ENCODE assay signal across 27 cellular contexts in genomic region chr1:174273766-174274165, GRCh38.
"Had no signal": no experiment of that assay in that cellular context is flagged by ENCODE, and none has a peak within 500 bp of the region (broad histone marks: within the 10 kb centered on the region; RNA-seq: fewer than 3 reads in every experiment).

No MANE protein-coding gene starts in this region.

- H3K36me3 ChIP-seq: SJSA1 had no signal

- H2AFZ ChIP-seq: PC-9 had no signal

- H3K4me3 ChIP-seq: K562, PC-9, Peyer's patch, SJSA1, SK-N-MC had no signal

- H3K4me2 ChIP-seq: KMS-11, PC-9 had no signal

- H3K4me1 ChIP-seq: Peyer's patch, SJSA1 had no signal

- H3K27ac ChIP-seq: HL-60, KMS-11, PC-9, Peyer's patch, SJSA1, SK-N-MC had no signal

- H3K9ac ChIP-seq: KMS-11 had no signal

- FAIRE-seq: HTR-8/SVneo, K562 had no signal

- H3K27me3 ChIP-seq: Peyer's patch, SJSA1 had no signal

- ATAC-seq: K562, Right ventricle myocardium inferior, T-cell had no signal

- DNase-seq: MV-4-11, NCI-H1092, NCI-H1105 treated with DMSO at 0.1 percent for 48 hours, NCI-H1417 treated with DMSO at 0.1 percent for 48 hours, NCI-H146, NCI-H1694 treated with DMSO at 0.1 percent for 48 hours, NCI-H1930, NCI-H2081, NCI-H2107, NCI-H226, NCI-H446, NCI-H510A, NCI-H524 treated with DMSO at 0.1 percent for 48 hours, NCI-H774, OCI-M1, PC-9, Peyer's patch, SHP77 treated with DMSO at 0.1 percent for 48 hours, SW 1271, T-cell had no signal

- H3K9me3 ChIP-seq: Peyer's patch, SJSA1 had no signal
